In the genomic region with DNA sequence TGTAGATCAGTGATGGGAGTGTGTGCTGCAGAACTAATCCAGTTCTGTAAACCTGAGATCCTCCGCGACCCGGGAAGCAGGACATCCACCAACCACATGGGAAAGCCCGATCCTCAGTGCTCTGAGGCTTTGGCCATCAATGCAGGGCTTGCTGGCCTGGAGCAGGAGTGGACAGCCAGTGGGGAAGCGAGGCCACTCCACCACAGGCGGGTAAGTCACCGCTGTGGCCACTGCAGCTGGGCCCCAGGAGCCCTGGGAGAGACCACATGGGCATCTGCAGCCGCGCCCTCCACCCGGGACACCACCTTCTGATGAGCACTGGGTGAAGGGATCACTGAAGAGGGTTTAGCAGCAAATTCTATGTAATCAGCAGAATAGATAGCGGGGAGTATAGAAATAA, we compare ENCODE assay signal across 30 cellular contexts. TPM values are rescaled to one million over a fixed set of nuclear protein-coding genes. Genes with fewer than 3 reads are reported as not detected.
DNase-seq lines count a peak whose midpoint lies in the region; ATAC-seq, FAIRE-seq and TF ChIP-seq lines count a peak whose summit lies in the region.
"Had no signal": no experiment of that assay in that cellular context is flagged by ENCODE, and none has a peak within 500 bp of the region (broad histone marks: within the 10 kb centered on the region; RNA-seq: fewer than 3 reads in every experiment).

No MANE protein-coding gene starts in this region.

- H2BK5ac ChIP-seq in neuronal stem cell (ENCODE audit: low read length): no peak overlapping the region

- FAIRE-seq in H54 (lab: Jason Lieb, UNC): no peak
- FAIRE-seq: A204.1, GM12878, GM12892, GM18507 had no signal

- H2AK5ac ChIP-seq in neuronal stem cell (ENCODE audit: low read depth, low read length): no peak overlapping the region

- H3K9me3 ChIP-seq in right atrium auricular region: no peaks in the 10 kb centered on the region
- no peaks in the 10 kb centered on the region for H3K9me3 ChIP-seq in neuronal stem cell (replicated peaks in 1 of 2; ENCODE audit: control insufficient read depth in 2 of 2, insufficient read depth in 1 of 2, low read depth in 1 of 2, low read length in 2 of 2)
- H3K9me3 ChIP-seq: BE2C, BLaER1 had no signal

- DNase-seq in right atrium auricular region (ENCODE audit: low spot score) (peak; percentile 23), Right ventricle myocardium inferior (ENCODE audit: missing footprints) (no peak), neuronal stem cell (ENCODE audit: low spot score) (no peak), sciatic nerve (ENCODE audit: low spot score) (peak; percentile 19), H54 (ENCODE audit: insufficient read length, low spot score) (no peak)
- DNase-seq: 8988T; ACHN; BE2C; C1 segment of cervical spinal cord; CD4-positive, alpha-beta memory T cell; CD4-positive, CD25-positive, alpha-beta regulatory T cell; CD8-positive, alpha-beta memory T cell; COR-L47; DMS 273 treated with DMSO at 0.1 percent for 48 hours; DMS153; DMS53; DND-41; EL; GDM1 had no signal

- H3K9ac ChIP-seq in neuronal stem cell (ENCODE audit: low read depth, low read length, poor library complexity): no peak overlapping the region
- H3K9ac ChIP-seq: BLaER1 had no signal

- H2BK15ac ChIP-seq in neuronal stem cell (ENCODE audit: low read length): no peak overlapping the region

- H2BK120ac ChIP-seq in neuronal stem cell (ENCODE audit: low read depth, low read length): no peak overlapping the region

- no peak overlapping the region for H3K4me2 ChIP-seq in neuronal stem cell (ENCODE audit: insufficient read depth, low read length, poor library complexity, severe bottlenecking)
- H3K4me2 ChIP-seq: BLaER1 had no signal

- no peak overlapping the region for H4K91ac ChIP-seq in neuronal stem cell (ENCODE audit: low read depth, low read length, poor library complexity)

- H3K79me1 ChIP-seq in neuronal stem cell (ENCODE audit: low read depth, low read length): no peaks in the 10 kb centered on the region

- no peak overlapping the region for H2BK12ac ChIP-seq in neuronal stem cell (ENCODE audit: low read length)

- H3K27ac ChIP-seq in right atrium auricular region: no peak overlapping the region
- no peak overlapping the region for H3K27ac ChIP-seq in neuronal stem cell (replicated peaks; ENCODE audit: low read length)
- H3K27ac ChIP-seq: BLaER1 had no signal

- H2AFZ ChIP-seq in neuronal stem cell (ENCODE audit: low read length): no peak overlapping the region

- H3K36me3 ChIP-seq in right atrium auricular region (no peaks in the 10 kb centered on the region), neuronal stem cell (replicated peaks in 1 of 2; ENCODE audit: control insufficient read depth in 2 of 2, insufficient read depth in 2 of 2, low read length in 2 of 2) (no peaks in the 10 kb centered on the region)
- H3K36me3 ChIP-seq: BE2C, BLaER1 had no signal

- intact Hi-C loops in Right ventricle myocardium inferior (cut with DNase I) (no loop called here), sciatic nerve (cut with DNase I) (no loop called here)

- no peak overlapping the region for H3K4ac ChIP-seq in neuronal stem cell (ENCODE audit: low read length)

- no peak overlapping the region for H4K8ac ChIP-seq in neuronal stem cell (ENCODE audit: low read depth, low read length)

- TF ChIP-seq CTCF in right atrium auricular region (IDR thresholded peaks at IDR 0.05): no peak

- no peak for ATAC-seq in Right ventricle myocardium inferior
- no peak for ATAC-seq in sciatic nerve
- ATAC-seq in GM21360 (IDR thresholded peaks at IDR 0.05; ENCODE audit: unreplicated experiment): no peak
- ATAC-seq: GM12878 had no signal

- H3K14ac ChIP-seq in neuronal stem cell (ENCODE audit: low read length): peak overlapping the region; percentile 51

- no peaks in the 10 kb centered on the region for H3K4me1 ChIP-seq in right atrium auricular region
- H3K4me1 ChIP-seq in neuronal stem cell (ENCODE audit: control insufficient read depth in 2 of 2, insufficient read depth in 1 of 2, low read depth in 1 of 2, low read length in 2 of 2): peaks cover 0 to 2% of the 10 kb centered on the region in 2 donors
- H3K4me1 ChIP-seq: BE2C, BLaER1 had no signal

- H3K4me3 ChIP-seq in right atrium auricular region (no peak overlapping the region), neuronal stem cell (ENCODE audit: low read length in 2 of 2) (no peak overlapping the region)
- H3K4me3 ChIP-seq: BLaER1, GM12878 had no signal

- H3K23ac ChIP-seq in neuronal stem cell (ENCODE audit: low read depth, low read length, poor library complexity): no peak overlapping the region

- peak overlapping the region; percentile 80 for H3K18ac ChIP-seq in neuronal stem cell (ENCODE audit: low read length)

- no peak for TF ChIP-seq POLR2A in H54 (IDR thresholded peaks at IDR 0.05; ENCODE audit: low read depth, low read length)

- WGBS in neuronal stem cell (ENCODE audit: extremely low coverage in 2 of 2, insufficient read length in 2 of 2, insufficient replicate concordance in 1 of 2), 2 donors: no CpG with 5 or more reads among the region's 11 CpGs

- H3K27me3 ChIP-seq in right atrium auricular region: no peaks in the 10 kb centered on the region
- peaks cover 0 to 17% (median 0%) of the 10 kb centered on the region in 3 experiments for H3K27me3 ChIP-seq in neuronal stem cell (ENCODE audit: control insufficient read depth in 3 of 3, insufficient read depth in 3 of 3, low read depth in 1 of 3, low read length in 3 of 3)
- H3K27me3 ChIP-seq: BLaER1 had no signal

RNA-seq across cellular contexts. Expression of a gene that starts 0.8 kb away (rescaled TPM):
- total RNA-seq in right atrium auricular region (not detected), Right ventricle myocardium inferior (not detected), sciatic nerve (not detected)
- not detected for polyA plus RNA-seq in neuronal stem cell (2013, experiment 1 of 2)
- polyA plus RNA-seq in neuronal stem cell (2013, experiment 2 of 2): not detected
- total RNA-seq: CD4-positive, alpha-beta memory T cell; CD4-positive, CD25-positive, alpha-beta regulatory T cell; CD8-positive, alpha-beta memory T cell; Daoy; G401; GM12878 had no signal
- polyA plus RNA-seq: AG04450; CD14-positive monocyte; CD4-positive, alpha-beta memory T cell; CD4-positive, CD25-positive, alpha-beta regulatory T cell; CD8-positive, alpha-beta memory T cell; GM12878 had no signal

RNA-seq across cellular contexts. Expression of a gene that starts 14.4 kb away (rescaled TPM):
- total RNA-seq in right atrium auricular region: not detected
- not detected for total RNA-seq in Right ventricle myocardium inferior
- polyA plus RNA-seq in neuronal stem cell (2013, experiment 1 of 2): not detected
- not detected for polyA plus RNA-seq in neuronal stem cell (2013, experiment 2 of 2)
- not detected for total RNA-seq in sciatic nerve
- total RNA-seq: CD4-positive, alpha-beta memory T cell; CD4-positive, CD25-positive, alpha-beta regulatory T cell; CD8-positive, alpha-beta memory T cell; Daoy; G401; GM12878 had no signal
- polyA plus RNA-seq: AG04450; CD14-positive monocyte; CD4-positive, alpha-beta memory T cell; CD4-positive, CD25-positive, alpha-beta regulatory T cell; CD8-positive, alpha-beta memory T cell; GM12878 had no signal

RNA-seq across cellular contexts. Expression of a gene that starts 15.8 kb away (rescaled TPM):
- total RNA-seq in right atrium auricular region (not detected), Right ventricle myocardium inferior (not detected), sciatic nerve (not detected)
- polyA plus RNA-seq in neuronal stem cell (2013, experiment 1 of 2): not detected
- polyA plus RNA-seq in neuronal stem cell (2013, experiment 2 of 2): not detected
- total RNA-seq: A673; CD4-positive, alpha-beta memory T cell; CD4-positive, CD25-positive, alpha-beta regulatory T cell; CD8-positive, alpha-beta memory T cell; Daoy; G401; GM12878 had no signal
- polyA plus RNA-seq: AG04450; CD14-positive monocyte; CD4-positive, alpha-beta memory T cell; CD4-positive, CD25-positive, alpha-beta regulatory T cell; CD8-positive, alpha-beta memory T cell; GM12878 had no signal

RNA-seq across cellular contexts. Expression of a gene that starts 23.4 kb away (rescaled TPM):
- total RNA-seq in right atrium auricular region: not detected
- total RNA-seq in Right ventricle myocardium inferior: not detected
- not detected for polyA plus RNA-seq in neuronal stem cell (2013, experiment 1 of 2)
- polyA plus RNA-seq in neuronal stem cell (2013, experiment 2 of 2): not detected
- not detected for total RNA-seq in sciatic nerve
- total RNA-seq: A673; CD4-positive, alpha-beta memory T cell; CD4-positive, CD25-positive, alpha-beta regulatory T cell; CD8-positive, alpha-beta memory T cell; Daoy; G401; GM12878 had no signal
- polyA plus RNA-seq: AG04450; CD14-positive monocyte; CD4-positive, CD25-positive, alpha-beta regulatory T cell; CD8-positive, alpha-beta memory T cell; GM12878 had no signal

RNA-seq across cellular contexts. Expression of a gene that starts 26.7 kb away (rescaled TPM):
- not detected for total RNA-seq in right atrium auricular region
- not detected for total RNA-seq in Right ventricle myocardium inferior
- not detected for polyA plus RNA-seq in neuronal stem cell (2013, experiment 1 of 2)
- not detected for polyA plus RNA-seq in neuronal stem cell (2013, experiment 2 of 2)
- total RNA-seq in sciatic nerve: not detected
- total RNA-seq: CD4-positive, alpha-beta memory T cell; CD4-positive, CD25-positive, alpha-beta regulatory T cell; CD8-positive, alpha-beta memory T cell; Daoy; G401; GM12878 had no signal
- polyA plus RNA-seq: AG04450; CD14-positive monocyte; CD4-positive, alpha-beta memory T cell; CD4-positive, CD25-positive, alpha-beta regulatory T cell; CD8-positive, alpha-beta memory T cell; GM12878 had no signal

Comparison
In these comparisons a context has a peak if more than half of its experiments do, and no peak if none do; other contexts are left out.
1. DNase-seq: peak in right atrium auricular region (single experiment) and sciatic nerve (single experiment); none in Right ventricle myocardium inferior (single experiment), neuronal stem cell (single experiment) and H54 (single experiment).